ENCODE assay signal across 34 cellular contexts in genomic region chrX:65903750-65904149, GRCh38.
"Had no signal": no experiment of that assay in that cellular context is flagged by ENCODE, and none has a peak within 500 bp of the region (broad histone marks: within the 10 kb centered on the region; RNA-seq: fewer than 3 reads in every experiment).

No MANE protein-coding gene starts in this region.

- H3K4me3 ChIP-seq: ascending aorta, cardiac muscle cell had no signal

- DNase-seq: activated B cell treated with CpG ODN at 0.5 μM for 24 hours; activated CD4-positive, alpha-beta memory T cell treated with anti-CD3 and anti-CD28 coated beads for 36 hours; activated CD4-positive, alpha-beta T cell treated with anti-CD3 and anti-CD28 coated beads for 4 hours; activated CD4-positive, alpha-beta T cell treated with anti-CD3 and anti-CD28 coated beads, Interleukin-2, amount 10 ng/mL, durations not matched to agents 24 days and 14 days; activated CD4-positive, alpha-beta T cell treated with anti-CD3 and anti-CD28 coated beads, Interleukin-2, amount 50 U/mL, for 1 hour; activated CD4-positive, alpha-beta T cell treated with anti-CD3 and anti-CD28 coated beads, Interleukin-2, amount 50 U/mL, for 4 hours; activated CD4-positive, CD25-positive, alpha-beta regulatory T cell treated with anti-CD3 and anti-CD28 coated beads, Interleukin-2, amount 50 U/mL, for 72 hours; activated CD8-positive, alpha-beta memory T cell treated with anti-CD3 and anti-CD28 coated beads, Interleukin-2, amount 50 U/mL, for 4 hours; activated CD8-positive, alpha-beta T cell treated with anti-CD3 and anti-CD28 coated beads for 36 hours; activated effector memory CD4-positive, alpha-beta T cell treated with anti-CD3 and anti-CD28 coated beads, Interleukin-2, amount 50 U/mL, for 16 hours; activated gamma-delta T cell treated with Interleukin-2 at 50 U/mL for 16 hours; activated naive CD4-positive, alpha-beta T cell; activated naive CD4-positive, alpha-beta T cell treated with anti-CD3 and anti-CD28 coated beads for 36 hours; activated naive CD4-positive, alpha-beta T cell treated with anti-CD3 and anti-CD28 coated beads, Interleukin-2, amount 50 U/mL, for 16 hours; activated naive CD8-positive, alpha-beta T cell treated with anti-CD3 and anti-CD28 coated beads, Interleukin-2, amount 10 ng/mL, durations not matched to agents 7 days and 5 days; activated naive CD8-positive, alpha-beta T cell treated with anti-CD3 and anti-CD28 coated beads, Interleukin-2, amount 50 U/mL, for 24 hours; activated T-cell treated with anti-CD3 and anti-CD28 coated beads for 4 hours; activated T-cell treated with anti-CD3 and anti-CD28 coated beads, Interleukin-2, amount 50 U/mL, for 1 hour; activated T-cell treated with anti-CD3 and anti-CD28 coated beads, Interleukin-2, amount 50 U/mL, for 4 hours; activated T-cell treated with anti-CD3 and anti-CD28 coated beads, Interleukin-2, amount 50 U/mL, for 72 hours; amygdala; anterior cingulate cortex; caudate nucleus; cerebellar nuclear complex; T-helper 1 cell; T-helper 2 cell; T-helper 9 cell had no signal

- FAIRE-seq: bronchial epithelial cell, TTC549 had no signal

- H3K4me1 ChIP-seq: ascending aorta had no signal

- H3K27ac ChIP-seq: ascending aorta, cardiac muscle cell, VCaP had no signal

- H3K27me3 ChIP-seq: ascending aorta, cardiac muscle cell had no signal

- H3K9me3 ChIP-seq: ascending aorta had no signal

- H3K36me3 ChIP-seq: ascending aorta, cardiac muscle cell had no signal

- ATAC-seq: activated CD8-positive, alpha-beta T cell treated with anti-CD3 and anti-CD28 coated beads for 36 hours; activated naive CD4-positive, alpha-beta T cell treated with anti-CD3 and anti-CD28 coated beads, Interleukin-2, amount 50 U/mL, for 72 hours; activated naive CD8-positive, alpha-beta T cell treated with anti-CD3 and anti-CD28 coated beads, Interleukin-2, amount 50 U/mL, for 24 hours; activated T-cell treated with anti-CD3 and anti-CD28 coated beads, Interleukin-2, amount 50 U/mL, for 4 hours; activated T-cell treated with anti-CD3 and anti-CD28 coated beads, Interleukin-2, amount 50 U/mL, for 72 hours; activated T-helper 17 cell treated with anti-CD3 and anti-CD28 coated beads, Interleukin-2, amount 50 U/mL, for 72 hours had no signal
